17 cellular contexts compared by ENCODE assay signal in the genomic region with DNA sequence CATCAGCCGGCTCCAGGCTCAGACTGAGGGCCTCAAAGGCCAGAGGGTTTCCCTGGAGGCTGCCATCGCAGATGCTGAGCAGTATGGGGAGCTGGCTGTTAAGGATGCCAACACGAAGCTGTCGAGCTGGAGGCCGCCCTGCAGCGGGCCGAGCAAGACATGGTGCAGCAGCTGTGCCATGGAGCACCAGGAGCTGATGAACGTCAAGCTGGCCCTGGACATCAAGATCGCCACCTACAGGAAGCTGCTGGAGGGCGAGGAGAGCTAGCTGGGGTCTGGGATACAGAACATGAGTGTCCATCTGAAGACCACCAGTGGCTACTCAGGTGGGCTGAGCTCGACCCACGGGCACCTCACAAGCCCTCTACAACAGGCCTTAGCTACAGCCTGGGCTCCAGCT. TPM values are rescaled to one million over a fixed set of nuclear protein-coding genes. Genes with fewer than 3 reads are reported as not detected.
DNase-seq lines count a peak whose midpoint lies in the region; ATAC-seq, FAIRE-seq and TF ChIP-seq lines count a peak whose summit lies in the region.
"Had no signal": no experiment of that assay in that cellular context is flagged by ENCODE, and none has a peak within 500 bp of the region (broad histone marks: within the 10 kb centered on the region; RNA-seq: fewer than 3 reads in every experiment).

No MANE protein-coding gene starts in this region.

- H3K27ac ChIP-seq in lower lobe of right lung: no peak overlapping the region
- H3K27ac ChIP-seq: gastroesophageal sphincter, thoracic aorta had no signal

- peaks cover 22% of the 10 kb centered on the region for H3K27me3 ChIP-seq in lower lobe of right lung (ENCODE audit: low read depth)
- H3K27me3 ChIP-seq: MG63 had no signal

- H3K4me1 ChIP-seq in lower lobe of right lung: peaks cover 10% of the 10 kb centered on the region

- TF ChIP-seq CTCF in GM12874 (IDR thresholded peaks at IDR 0.05; ENCODE audit: insufficient read depth, low read depth, low read length) (peak; percentile 44), lower lobe of right lung (IDR thresholded peaks at IDR 0.05) (peak; percentile 27)

- in situ Hi-C loops in SK-MEL-5 (cut with HindIII; ENCODE audit: low pct_unique_long_range_greater_than_20kb, low sequenced_read_pairs): no loop called here

- no peaks in the 10 kb centered on the region for H3K9me3 ChIP-seq in lower lobe of right lung
- H3K9me3 ChIP-seq: gastroesophageal sphincter, MG63, thoracic aorta had no signal

- no peaks in the 10 kb centered on the region for H3K36me3 ChIP-seq in lower lobe of right lung
- H3K36me3 ChIP-seq: gastroesophageal sphincter, MG63, thoracic aorta had no signal

- no peak for ATAC-seq in lower lobe of right lung
- ATAC-seq: gastroesophageal sphincter; naive thymus-derived CD8-positive, alpha-beta T cell had no signal

- TF ChIP-seq POLR2A in GM12892 (IDR thresholded peaks at IDR 0.05; ENCODE audit: low read depth, low read length): no peak

- no peak for FAIRE-seq in GM12892 (lab: Jason Lieb, UNC)
- FAIRE-seq: RCC 7860 had no signal

- H3K4me3 ChIP-seq in lower lobe of right lung: no peak overlapping the region
- H3K4me3 ChIP-seq: gastroesophageal sphincter, MG63, thoracic aorta had no signal

- intact Hi-C loops in lower lobe of right lung (cut with DNase I): no loop called here

- DNase-seq in DMS53 (lab: John Stamatoyannopoulos, UW): peak; percentile 20
- DNase-seq in DMS53 treated with DMSO at 0.1 percent for 48 hours (lab: John Stamatoyannopoulos, UW; ENCODE audit: unreplicated experiment): no peak
- DNase-seq in SK-MEL-5 (ENCODE audit: low read depth, low spot score): peak; percentile 41
- DNase-seq in lower lobe of right lung: no peak
- no peak for DNase-seq in GM12892 (ENCODE audit: insufficient read length)
- DNase-seq in NCI-H187 treated with DMSO at 0.1 percent for 48 hours (lab: John Stamatoyannopoulos, UW): no peak
- DNase-seq in pons (ENCODE audit: low spot score): no peak
- DNase-seq: activated CD8-positive, alpha-beta memory T cell treated with anti-CD3 and anti-CD28 coated beads, Interleukin-2, amount 50 U/mL, for 4 hours; DMS79; MG63; naive thymus-derived CD8-positive, alpha-beta T cell; NCI-H2227 treated with DMSO at 0.1 percent for 48 hours; T1000 had no signal

RNA-seq across cellular contexts. Expression of gene SCUBE2, which starts 4.0 kb away (rescaled TPM):
- total RNA-seq in SK-MEL-5 (2014; rRNA removed; shearing (Covaris generic)): 2.0 and 2.6 TPM in 2 replicates
- polyA plus RNA-seq in SK-MEL-5 (2015; cell fraction: cytosol; rRNA removed): 1.2 and 1.4 TPM in 2 replicates
- polyA plus RNA-seq in SK-MEL-5 (2015; cell fraction: nucleus; rRNA removed): 4.8 and 5.2 TPM in 2 replicates
- total RNA-seq in lower lobe of right lung: 7.1 TPM
- polyA plus RNA-seq in GM12892 (2012; ENCODE audit: missing spikeins): 0.47 TPM
- polyA plus RNA-seq: naive thymus-derived CD8-positive, alpha-beta T cell had no signal

Comparison
In these comparisons a context has a peak if more than half of its experiments do, and no peak if none do; other contexts are left out.
1. DNase-seq: peak in DMS53 (single experiment) and SK-MEL-5 (single experiment); none in DMS53 treated with DMSO at 0.1 percent for 48 hours (single experiment), lower lobe of right lung (single experiment), GM12892 (single experiment), NCI-H187 treated with DMSO at 0.1 percent for 48 hours (single experiment) and pons (single experiment).